Comparison of ENCODE assay signal across 24 cellular contexts in the genomic region with DNA sequence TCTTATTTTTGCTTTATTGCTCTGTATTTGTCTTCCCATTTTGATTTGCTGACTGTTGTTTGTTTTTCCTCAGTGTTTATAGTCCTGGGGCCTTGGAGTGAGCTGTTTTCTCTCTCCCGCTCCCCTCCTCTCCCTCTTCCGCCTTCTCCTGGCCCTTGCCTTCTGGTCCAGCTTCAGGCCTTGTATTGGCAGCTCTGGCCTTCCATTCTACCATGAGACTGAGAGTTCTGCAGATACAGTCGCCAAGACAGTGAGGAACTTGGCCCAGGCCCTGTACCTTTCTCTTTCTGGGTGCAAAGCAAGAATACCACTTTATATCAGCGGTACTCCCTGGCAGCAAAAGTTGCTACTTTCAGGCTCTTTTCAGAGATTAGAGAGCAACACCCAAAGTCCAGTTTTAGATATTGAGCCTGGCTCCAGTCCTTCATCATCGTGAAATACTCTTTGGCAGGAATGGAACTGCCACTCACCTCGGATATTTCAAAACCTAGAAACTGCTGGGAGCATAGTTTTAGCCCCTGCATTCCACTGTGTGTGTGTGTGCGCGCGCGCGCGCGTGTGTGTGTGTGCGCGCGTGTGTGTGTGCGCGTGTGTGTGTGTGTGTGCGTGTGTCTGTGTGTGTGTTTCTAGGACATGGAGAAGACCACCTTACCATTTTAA.
"Had no signal": no experiment of that assay in that cellular context is flagged by ENCODE, and none has a peak within 500 bp of the region (broad histone marks: within the 10 kb centered on the region; RNA-seq: fewer than 3 reads in every experiment).

No MANE protein-coding gene starts in this region.

- H3K36me3 Mint-ChIP-seq: memory B cell; natural killer cell; stimulated activated effector memory CD8-positive, alpha-beta T cell treated with anti-CD3 and anti-CD28 coated beads, Interleukin-12 subunit alpha, Interleukin-12 subunit beta, amount 100 ng/mL, for 72 hours; type B pancreatic cell had no signal

- H3K4me1 ChIP-seq: gastrocnemius medialis, psoas muscle, sigmoid colon, stomach had no signal

- H3K27me3 Mint-ChIP-seq: memory B cell had no signal

- H3K9me3 ChIP-seq: gastrocnemius medialis, ovary, psoas muscle, sigmoid colon, stomach, tibial artery had no signal

- H3K27ac Mint-ChIP-seq: memory B cell; natural killer cell; stimulated activated effector memory CD8-positive, alpha-beta T cell treated with anti-CD3 and anti-CD28 coated beads, Interleukin-12 subunit alpha, Interleukin-12 subunit beta, amount 100 ng/mL, for 72 hours; type B pancreatic cell had no signal

- H3K36me3 ChIP-seq: gastrocnemius medialis, ovary, sigmoid colon, stomach, tibial artery had no signal

- H3K4me3 ChIP-seq: dorsolateral prefrontal cortex, gastrocnemius medialis, lung, ovary, psoas muscle, sigmoid colon, stomach, tibial artery had no signal

- H3K27ac ChIP-seq: dorsolateral prefrontal cortex, gastrocnemius medialis, psoas muscle, sigmoid colon, stomach, tibial artery had no signal

- H3K4me1 Mint-ChIP-seq: memory B cell; natural killer cell; stimulated activated effector memory CD8-positive, alpha-beta T cell treated with anti-CD3 and anti-CD28 coated beads, Interleukin-12 subunit alpha, Interleukin-12 subunit beta, amount 100 ng/mL, for 72 hours had no signal

- H3K9me3 Mint-ChIP-seq: memory B cell, natural killer cell, type B pancreatic cell had no signal

- H3K27me3 ChIP-seq: gastrocnemius medialis, ovary, sigmoid colon, stomach, tibial artery had no signal

- H3K4me3 Mint-ChIP-seq: memory B cell; natural killer cell; stimulated activated effector memory CD8-positive, alpha-beta T cell treated with anti-CD3 and anti-CD28 coated beads, Interleukin-12 subunit alpha, Interleukin-12 subunit beta, amount 100 ng/mL, for 72 hours; type B pancreatic cell had no signal

- DNase-seq: dorsolateral prefrontal cortex; effector CD4-positive, alpha-beta T cell; foreskin fibroblast; gastrocnemius medialis; head of caudate nucleus; hippocampal formation; left colon; left ventricle myocardium superior; natural killer cell; ovary; posterior cingulate gyrus; psoas muscle; sigmoid colon; stimulated activated CD4-positive, alpha-beta T cell treated with anti-CD3 and anti-CD28 coated beads, Interleukin-2, amount 100 ng/mL, for 24 hours; stimulated activated CD4-positive, alpha-beta T cell treated with anti-CD3 and anti-CD28 coated beads, Interleukin-4, amount 100 ng/mL, for 24 hours; stimulated activated naive CD4-positive, alpha-beta T cell treated with Interleukin-2 at 50 U/mL for 16 hours; stomach; tibial artery had no signal

- FAIRE-seq: colon, islet of Langerhans had no signal
